26 cellular contexts compared by ENCODE assay signal in genomic region chr2:73264332-73264606, GRCh38. TPM values are rescaled to one million over a fixed set of nuclear protein-coding genes. Genes with fewer than 3 reads are reported as not detected.
"Had no signal": no experiment of that assay in that cellular context is flagged by ENCODE, and none has a peak within 500 bp of the region (broad histone marks: within the 10 kb centered on the region; RNA-seq: fewer than 3 reads in every experiment).

No MANE protein-coding gene starts in this region.

- H3K36me3 ChIP-seq: Peyer's patch had no signal

- H3K4me2 ChIP-seq: KMS-11 had no signal

- H3K9ac ChIP-seq: KMS-11 had no signal

- H3K27ac ChIP-seq: KMS-11, Peyer's patch, SJCRH30 had no signal

- ATAC-seq: K562, PC-3, Right ventricle myocardium inferior, SK-N-SH treated with all-trans-retinoic acid at 6 μM for 48 hours had no signal

- H3K27me3 ChIP-seq: SJCRH30 had no signal

- H3K9me3 ChIP-seq: Peyer's patch, SJCRH30 had no signal

- H3K4me3 ChIP-seq: K562, Peyer's patch, SJCRH30 had no signal

- FAIRE-seq: K562 had no signal

- DNase-seq: Kasumi-1, MV-4-11, NCI-H1048, NCI-H1105, NCI-H1417, NCI-H146, NCI-H1694 treated with DMSO at 0.1 percent for 48 hours, NCI-H1930, NCI-H2081, NCI-H2107, NCI-H2227 treated with DMSO at 0.1 percent for 48 hours, NCI-H524, NCI-H69, NCI-H774, PC-3, Peyer's patch, SHP77 treated with DMSO at 0.1 percent for 48 hours, SJCRH30 had no signal

RNA-seq across cellular contexts. Expression of gene EGR4, which starts 29.1 kb away (rescaled TPM):
- total RNA-seq: HT1080, K562, M059J, NCI-H460, PC-3, Peyer's patch, Right ventricle myocardium inferior, RPMI7951, SJCRH30 had no signal
- polyA plus RNA-seq: K562 had no signal
